In genomic region chr1:148522561-148523204, GRCh38 we compare ENCODE assay signal across 8 cellular contexts. TPM values are rescaled to one million over a fixed set of nuclear protein-coding genes. Genes with fewer than 3 reads are reported as not detected.
DNase-seq lines count a peak whose midpoint lies in the region; ATAC-seq and TF ChIP-seq lines count a peak whose summit lies in the region.
"Not testable (repeated sequence)": the region's sequence is repeated elsewhere in the genome, so short reads cannot be mapped to it uniquely, and the experiment has no call there.

No MANE protein-coding gene starts in this region.

- H3K27me3 ChIP-seq in SJCRH30; foreskin keratinocyte; neuron (ENCODE audit: insufficient read depth, low read length): not testable (repeated sequence)

- H3K27ac ChIP-seq in SJCRH30, foreskin keratinocyte: not testable (repeated sequence)

- peak overlapping the region; percentile 15 for H2AFZ ChIP-seq in neuron (ENCODE audit: low read depth, low read length)

- H3K4me3 ChIP-seq in SJCRH30, result not testable (repeated sequence)
- H3K4me3 ChIP-seq in neuron (ENCODE audit: low read length), result peak overlapping the region; percentile 9

- H3K4me1 ChIP-seq in SJCRH30; foreskin keratinocyte; neuron (ENCODE audit: insufficient read depth, low read length): not testable (repeated sequence)

- DNase-seq in ELF-1 (ENCODE audit: low read depth, low spot score) (peak; percentile 99), H4 (ENCODE audit: low spot score) (peak; percentile 98), M059J (ENCODE audit: low read depth) (peak; percentile 99), SJCRH30 (peak; percentile 68 to 78), foreskin keratinocyte (peak; percentile 96 to 98)
- peak; percentile 86 for DNase-seq in activated gamma-delta T cell treated with anti-CD3 and anti-CD28 coated beads, Interleukin-2, amount 50 U/mL, for 16 hours (ENCODE audit: low read depth)
- peak; percentile 91 for DNase-seq in stimulated activated naive CD8-positive, alpha-beta T cell treated with anti-CD3 and anti-CD28 coated beads, Interleukin-15, Interleukin-2, amounts not matched to agents 100 U/mL and 50 U/mL, for 24 hours

- peak; percentile 90 for ATAC-seq in foreskin keratinocyte
- peak; percentile 91 for ATAC-seq in stimulated activated naive CD8-positive, alpha-beta T cell treated with anti-CD3 and anti-CD28 coated beads, Interleukin-15, Interleukin-2, amounts not matched to agents 100 U/mL and 50 U/mL, for 24 hours

- not testable (repeated sequence) for TF ChIP-seq CTCF in foreskin keratinocyte (conservative IDR thresholded peaks at IDR 0.05)

- H3K9me3 ChIP-seq in SJCRH30 (replicated peaks); neuron (ENCODE audit: low read length): not testable (repeated sequence)

- not testable (repeated sequence) for H3K36me3 ChIP-seq in SJCRH30; neuron (ENCODE audit: insufficient read depth, low read length)

RNA-seq across cellular contexts. Expression of gene PPIAL4G, which starts 39.6 kb away (rescaled TPM):
- not detected in 2 replicates for total RNA-seq in H4 (2014; rRNA removed; shearing (Covaris generic))
- not detected in 2 replicates for total RNA-seq in M059J (2014; rRNA removed; shearing (Covaris generic))
- not detected in 2 replicates for total RNA-seq in SJCRH30 (2014; rRNA removed; shearing (Covaris generic))
- total RNA-seq in foreskin keratinocyte, result not detected in 2 replicates
- not detected in 2 replicates for polyA plus RNA-seq in foreskin keratinocyte
